ENCODE assay signal across 12 cellular contexts in the genomic region with DNA sequence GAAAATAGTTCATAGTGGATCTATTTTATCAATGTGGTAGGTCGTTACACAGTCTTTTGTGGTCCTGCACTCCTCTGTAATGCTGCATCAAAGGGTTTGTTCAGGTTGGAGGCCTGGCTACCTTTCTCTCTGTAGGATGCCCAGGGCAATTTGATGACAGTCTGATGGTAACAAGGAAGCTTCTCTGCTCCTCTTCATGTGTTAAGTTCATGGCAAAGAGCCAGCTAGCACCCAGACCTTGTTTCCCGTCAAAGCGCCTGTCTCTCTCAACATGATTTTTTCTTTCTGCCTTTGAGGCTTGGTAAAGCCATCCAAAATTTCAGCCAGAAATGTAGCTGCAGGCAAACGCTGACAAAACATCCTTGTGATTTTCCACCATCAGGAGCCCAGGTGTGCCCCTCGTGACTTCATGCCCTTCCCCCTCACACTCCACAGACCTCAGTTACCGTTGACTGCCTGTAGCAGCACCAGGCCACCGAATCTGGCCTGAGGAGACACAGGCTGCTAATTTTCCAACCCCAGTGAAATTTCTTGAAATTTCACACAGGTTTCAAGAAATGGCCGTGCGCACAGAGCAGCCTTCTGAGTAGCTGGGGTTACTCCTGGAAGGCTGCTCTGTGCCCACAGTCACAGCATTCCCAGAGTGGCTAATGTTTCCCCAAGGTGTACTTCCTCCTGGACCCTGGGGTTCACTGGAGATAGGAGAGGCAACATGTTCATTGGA.
A peak's percentile ranks its signal among the peaks of the same experiment; 100 is the strongest.
DNase-seq lines count a peak whose midpoint lies in the region; ATAC-seq and TF ChIP-seq lines count a peak whose summit lies in the region.
"Had no signal": no experiment of that assay in that cellular context is flagged by ENCODE, and none has a peak within 500 bp of the region (broad histone marks: within the 10 kb centered on the region; RNA-seq: fewer than 3 reads in every experiment).

No MANE protein-coding gene starts in this region.

- H3K4me1 ChIP-seq in DOHH2 (ENCODE audit: control insufficient read depth, low read length) (peaks cover 46% of the 10 kb centered on the region), tibial nerve (peaks cover 0 to 13% (median 4%) of the 10 kb centered on the region in 4 donors)
- H3K4me1 ChIP-seq: body of pancreas had no signal

- H3K9me2 ChIP-seq in DOHH2 (replicated peaks; ENCODE audit: control insufficient read depth, low read length), result no peaks in the 10 kb centered on the region

- TF ChIP-seq POLR2A in tibial nerve (IDR thresholded peaks at IDR 0.05), result no peak

- no peaks in the 10 kb centered on the region for H3K27me3 ChIP-seq in DOHH2 (ENCODE audit: control insufficient read depth, low read length)
- H3K27me3 ChIP-seq in tibial nerve, result no peaks in the 10 kb centered on the region
- H3K27me3 ChIP-seq: body of pancreas had no signal

- H3K27ac ChIP-seq in DOHH2 (ENCODE audit: low read depth, low read length), result peak overlapping the region; percentile 31; the same call in 1 of the 2 replicates
- H3K27ac ChIP-seq in tibial nerve, result no peak overlapping the region
- H3K27ac ChIP-seq: body of pancreas had no signal

- DNase-seq in NAMALWA (ENCODE audit: low spot score) (peak; percentile 84), DMS53 (lab: John Stamatoyannopoulos, UW) (no peak), tibial nerve (ENCODE audit: low spot score in 2 of 2) (no peak), SK-N-DZ (ENCODE audit: low spot score) (no peak), activated gamma-delta T cell treated with Interleukin-2 at 50 U/mL for 16 hours (no peak)
- DNase-seq: activated CD4-positive, alpha-beta T cell treated with anti-CD3 and anti-CD28 coated beads, Interleukin-2, amount 50 U/mL, for 1 hour; AML-193; body of pancreas; stimulated activated naive CD4-positive, alpha-beta T cell treated with Interleukin-2 at 50 U/mL for 16 hours had no signal

- H4K20me1 ChIP-seq in DOHH2 (ENCODE audit: control insufficient read depth, insufficient read depth, low read depth, low read length), result no peaks in the 10 kb centered on the region

- H3K4me2 ChIP-seq in DOHH2 (ENCODE audit: low read length), result peak overlapping the region; percentile 61

- H3K4me3 ChIP-seq in DOHH2 (ENCODE audit: low read length) (peak overlapping the region; percentile 32), tibial nerve (no peak overlapping the region)
- H3K4me3 ChIP-seq: body of pancreas had no signal

- H3K9me3 ChIP-seq in DOHH2 (ENCODE audit: control insufficient read depth, insufficient read depth, low read length), result no peaks in the 10 kb centered on the region
- H3K9me3 ChIP-seq in tibial nerve, result no peaks in the 10 kb centered on the region
- H3K9me3 ChIP-seq: body of pancreas had no signal

- peak; percentile 76 for ATAC-seq in GM19397 (IDR thresholded peaks at IDR 0.05; ENCODE audit: unreplicated experiment)
- ATAC-seq in HG02885 (IDR thresholded peaks at IDR 0.05; ENCODE audit: poor library complexity, unreplicated experiment), result peak; percentile 70
- ATAC-seq: body of pancreas had no signal

- TF ChIP-seq CTCF in DOHH2 (IDR thresholded peaks at IDR 0.05; ENCODE audit: low read depth, low read length, poor library complexity, severe bottlenecking), result no peak
- TF ChIP-seq CTCF in tibial nerve (IDR thresholded peaks at IDR 0.05), result no peak

- H3K79me2 ChIP-seq in DOHH2 (ENCODE audit: control insufficient read depth, low read length), result no peaks in the 10 kb centered on the region

- no peaks in the 10 kb centered on the region for H3F3A ChIP-seq in DOHH2 (ENCODE audit: control insufficient read depth, insufficient read depth)

- WGBS in tibial nerve, 2 donors, result 74 to 78% methylated on average over 9 of the region's 9 CpGs

- H3K36me3 ChIP-seq in DOHH2 (ENCODE audit: control insufficient read depth, low read length) (0 out of 2 replicates have a peak, but pooled peaks cover 3% of the 10 kb centered on the region), tibial nerve (no peaks in the 10 kb centered on the region)

- no peak for TF ChIP-seq EP300 in tibial nerve (IDR thresholded peaks at IDR 0.05)
